ENCODE assay signal across 8 cellular contexts in genomic region chr13:105202384-105202783, GRCh38.
DNase-seq lines count a peak whose midpoint lies in the region; FAIRE-seq and TF ChIP-seq lines count a peak whose summit lies in the region.

No MANE protein-coding gene starts in this region.

- FAIRE-seq in GM12891 (lab: Jason Lieb, UNC) (no peak), RCC 7860 (lab: Jason Lieb, UNC) (no peak)

- H3K4me3 ChIP-seq in Jurkat, Clone E6-1 (ENCODE audit: low read length), result no peak overlapping the region

- DNase-seq in NCI-H1694 treated with DMSO at 0.1 percent for 48 hours (lab: John Stamatoyannopoulos, UW) (peak; percentile 21), NCI-H1694 (lab: John Stamatoyannopoulos, UW) (no peak), astrocyte of the hippocampus (ENCODE audit: low read depth, low spot score) (peak; percentile 69), medulla oblongata (ENCODE audit: extremely low spot score) (peak; percentile 82), NCI-H2029 treated with DMSO at 0.1 percent for 48 hours (lab: John Stamatoyannopoulos, UW) (no peak), GM12891 (ENCODE audit: insufficient read length, low spot score) (no peak), RCC 7860 (ENCODE audit: low spot score) (no peak)
- DNase-seq in Jurkat, Clone E6-1 (ENCODE audit: low read depth, low spot score), result peak; percentile 42

- no peak for TF ChIP-seq POLR2A in GM12891 (IDR thresholded peaks at IDR 0.05; ENCODE audit: low read depth, low read length)

TF ChIP-seq in GM12891, 5 proteins besides CTCF, POLR2A, EP300 and RAD21:
- no peak for TF ChIP-seq SPI1 (IDR thresholded peaks at IDR 0.05; ENCODE audit: low read depth, low read length)
- TF ChIP-seq POU2F2 (IDR thresholded peaks at IDR 0.05; ENCODE audit: low read depth, low read length), result no peak
- no peak for TF ChIP-seq POLR2AphosphoS5 (IDR thresholded peaks at IDR 0.05; ENCODE audit: low read depth, low read length)
- no peak for TF ChIP-seq TAF1 (IDR thresholded peaks at IDR 0.05; ENCODE audit: low read depth, low read length)
- TF ChIP-seq PAX5 (IDR thresholded peaks at IDR 0.05; ENCODE audit: insufficient read depth, low read length, severe bottlenecking), result no peak

Comparison
In these comparisons a context has a peak if more than half of its experiments do, and no peak if none do; other contexts are left out.
1. DNase-seq: peak in NCI-H1694 treated with DMSO at 0.1 percent for 48 hours (single experiment), Jurkat, Clone E6-1 (single experiment), astrocyte of the hippocampus (single experiment) and medulla oblongata (single experiment); none in NCI-H1694 (single experiment), NCI-H2029 treated with DMSO at 0.1 percent for 48 hours (single experiment), GM12891 (single experiment) and RCC 7860 (single experiment).